9 cellular contexts compared by ENCODE assay signal in genomic region chr14:67420102-67420739, GRCh38. TPM values are rescaled to one million over a fixed set of nuclear protein-coding genes. Genes with fewer than 3 reads are reported as not detected.
DNase-seq lines count a peak whose midpoint lies in the region; TF ChIP-seq lines count a peak whose summit lies in the region.
"Had no signal": no experiment of that assay in that cellular context is flagged by ENCODE, and none has a peak within 500 bp of the region (broad histone marks: within the 10 kb centered on the region; RNA-seq: fewer than 3 reads in every experiment).

No MANE protein-coding gene starts in this region.

- H3K4me3 ChIP-seq in AG10803 (ENCODE audit: low read length): no peak overlapping the region
- H3K4me3 ChIP-seq in dorsolateral prefrontal cortex: no peak overlapping the region

- no peak overlapping the region for H2AFZ ChIP-seq in H9 (ENCODE audit: low read length)

- intact Hi-C loops in dorsolateral prefrontal cortex (cut with DNase I): loop anchor here in 1 of 2 donors (10.0 kb wide), 2 partner anchors 255 to 285 kb away; partner anchors contain the start of genes RDH12 and VTI1B

- WGBS in H9 (ENCODE audit: extremely low coverage, insufficient read length, low lambda C conversion rate): no CpG with 5 or more reads among the region's 12 CpGs

- H3K27ac Mint-ChIP-seq in H9 (peak overlapping the region in 1 of 3 experiments; percentile 15; a peak in 2 of 7 replicates), glutamatergic neuron (ENCODE audit: unreplicated experiment) (no peak overlapping the region)

- H3K79me1 ChIP-seq in H9 (ENCODE audit: insufficient read depth, low read depth, low read length, poor library complexity, severe bottlenecking): no peaks in the 10 kb centered on the region

- H3K18ac ChIP-seq in H9 (ENCODE audit: insufficient read length, low read depth, low read length): no peak overlapping the region

- no peak overlapping the region for H3K4ac ChIP-seq in H9 (ENCODE audit: low read depth, low read length)

- H3K9me3 Mint-ChIP-seq in H9: no peaks in the 10 kb centered on the region
- peaks cover 3% of the 10 kb centered on the region for H3K9me3 Mint-ChIP-seq in glutamatergic neuron (ENCODE audit: unreplicated experiment)
- H3K9me3 Mint-ChIP-seq: central memory CD8-positive, alpha-beta T cell had no signal

- no peak overlapping the region for H2BK12ac ChIP-seq in H9 (ENCODE audit: insufficient read length, low read depth, low read length)

- peak; percentile 37 for TF ChIP-seq CTCF in AG10803 (conservative IDR thresholded peaks at IDR 0.05; ENCODE audit: low read length)
- TF ChIP-seq CTCF in H9 (conservative IDR thresholded peaks at IDR 0.05): peak; percentile 76
- TF ChIP-seq CTCF in VCaP (conservative IDR thresholded peaks at IDR 0.05): peak; percentile 75
- peak; percentile 20 for TF ChIP-seq CTCF in glutamatergic neuron (IDR thresholded peaks at IDR 0.05; ENCODE audit: partially characterized antibody, unreplicated experiment)
- TF ChIP-seq CTCF in dorsolateral prefrontal cortex (IDR thresholded peaks at IDR 0.05 in 54 of 56, conservative IDR thresholded peaks at IDR 0.05 in 2 of 56; ENCODE audit: low read depth in 1 of 56, partially characterized antibody in 56 of 56): peak in 10 of 56 donors; percentile 9 to 29 (median 16)

- H3K4me1 Mint-ChIP-seq in H9: no peaks in the 10 kb centered on the region
- no peaks in the 10 kb centered on the region for H3K4me1 Mint-ChIP-seq in glutamatergic neuron (ENCODE audit: low read depth, unreplicated experiment)
- H3K4me1 Mint-ChIP-seq: central memory CD8-positive, alpha-beta T cell had no signal

- H2BK20ac ChIP-seq in H9 (ENCODE audit: low read depth, low read length, poor library complexity, severe bottlenecking): no peak overlapping the region

- H2AK5ac ChIP-seq in H9 (ENCODE audit: insufficient read length, low read length): no peak overlapping the region

- H3K27me3 Mint-ChIP-seq in H9 (ENCODE audit: low read depth): no peaks in the 10 kb centered on the region; the same call in 1 of the 2 replicates
- H3K27me3 Mint-ChIP-seq in glutamatergic neuron (ENCODE audit: unreplicated experiment): peaks cover 5% of the 10 kb centered on the region

- H4K91ac ChIP-seq in H9 (ENCODE audit: insufficient read length, low read depth, low read length): no peak overlapping the region

- H2BK15ac ChIP-seq in H9 (ENCODE audit: low read depth, low read length): no peak overlapping the region

- no peak for DNase-seq in AG10803 (ENCODE audit: low read depth)
- DNase-seq in H9: peak; percentile 77
- DNase-seq in glutamatergic neuron: no peak
- no peak for DNase-seq in GOT3 (lab: John Stamatoyannopoulos, UW)
- no peak for DNase-seq in globus pallidus (ENCODE audit: low spot score)
- DNase-seq in dorsolateral prefrontal cortex: no peak
- no peak for DNase-seq in NCI-H345 treated with DMSO at 0.1 percent for 48 hours (lab: John Stamatoyannopoulos, UW; ENCODE audit: unreplicated experiment)

- H4K5ac ChIP-seq in H9 (ENCODE audit: insufficient read length, low read depth, low read length): no peak overlapping the region

- H3K9ac ChIP-seq in H9 (ENCODE audit: extremely low read depth, insufficient read length, low read length): no peak overlapping the region

- no peak overlapping the region for H3K23ac ChIP-seq in H9 (ENCODE audit: insufficient read length, low read depth, low read length)

- no peak overlapping the region for H3K4me3 Mint-ChIP-seq in H9
- no peak overlapping the region for H3K4me3 Mint-ChIP-seq in glutamatergic neuron (ENCODE audit: unreplicated experiment)
- H3K4me3 Mint-ChIP-seq: central memory CD8-positive, alpha-beta T cell had no signal

- H4K20me1 ChIP-seq in H9 (ENCODE audit: control insufficient read depth, insufficient read depth, insufficient read length): no peaks in the 10 kb centered on the region

- H2BK5ac ChIP-seq in H9 (ENCODE audit: insufficient read length, low read length): no peak overlapping the region

- H2BK120ac ChIP-seq in H9 (ENCODE audit: low read depth, low read length, poor library complexity, severe bottlenecking): no peak overlapping the region

- H3K4me1 ChIP-seq in H9 (ENCODE audit: insufficient read depth, low read length): no peaks in the 10 kb centered on the region

- H3K4me2 ChIP-seq in H9 (ENCODE audit: insufficient read depth, insufficient read length, low read length): no peak overlapping the region

- H3K27ac ChIP-seq in H9 (ENCODE audit: insufficient read length, low read depth, low read length) (no peak overlapping the region), VCaP (no peak overlapping the region), dorsolateral prefrontal cortex (no peak overlapping the region)

- no peak overlapping the region for H3T11ph ChIP-seq in H9 (ENCODE audit: low read length)

- H3K23me2 ChIP-seq in H9 (ENCODE audit: insufficient read length, low read depth, low read length, poor library complexity, severe bottlenecking): no peaks in the 10 kb centered on the region

- H3K14ac ChIP-seq in H9 (ENCODE audit: insufficient read depth, low read length): no peak overlapping the region

- no peaks in the 10 kb centered on the region for H3K36me3 Mint-ChIP-seq in H9 (ENCODE audit: insufficient read depth in 1 of 3, low read depth in 3 of 3)
- no peaks in the 10 kb centered on the region for H3K36me3 Mint-ChIP-seq in glutamatergic neuron (ENCODE audit: unreplicated experiment)

- no peak overlapping the region for H4K8ac ChIP-seq in H9 (replicated peaks; ENCODE audit: insufficient read length, low read depth, low read length)

- H3K79me2 ChIP-seq in H9 (ENCODE audit: insufficient read depth, low read length): no peaks in the 10 kb centered on the region

- H3K56ac ChIP-seq in H9 (ENCODE audit: insufficient read length, low read depth, low read length): no peak overlapping the region

- H3K27me3 ChIP-seq in H9 (ENCODE audit: insufficient read depth, low read length) (no peaks in the 10 kb centered on the region), dorsolateral prefrontal cortex (no peaks in the 10 kb centered on the region)

- H3K9me3 ChIP-seq in H9 (ENCODE audit: control insufficient read depth, low read depth, low read length): no peaks in the 10 kb centered on the region

RNA-seq across cellular contexts. Expression of gene PLEK2, which starts 8.3 kb away (rescaled TPM):
- not detected in 2 replicates for total RNA-seq in H9 (2021)
- total RNA-seq in glutamatergic neuron (ENCODE audit: unreplicated experiment): not detected
- total RNA-seq in dorsolateral prefrontal cortex: 1 to 10 TPM in 5 of 120 experiments, under 1 TPM in 6, not detected in 109; 0.42 to 1.9 (median 0.81) TPM
